18 cellular contexts compared by ENCODE assay signal in genomic region chr5:102795546-102795945, GRCh38. TPM values are rescaled to one million over a fixed set of nuclear protein-coding genes. Genes with fewer than 3 reads are reported as not detected.
DNase-seq lines count a peak whose midpoint lies in the region; ATAC-seq and TF ChIP-seq lines count a peak whose summit lies in the region.
"Had no signal": no experiment of that assay in that cellular context is flagged by ENCODE, and none has a peak within 500 bp of the region (broad histone marks: within the 10 kb centered on the region; RNA-seq: fewer than 3 reads in every experiment).

No MANE protein-coding gene starts in this region.

- no peaks in the 10 kb centered on the region for H3K9me3 Mint-ChIP-seq in brain
- no peaks in the 10 kb centered on the region for H3K9me3 Mint-ChIP-seq in T-cell
- no peaks in the 10 kb centered on the region for H3K9me3 Mint-ChIP-seq in MCF 10A (ENCODE audit: unreplicated experiment)
- H3K9me3 Mint-ChIP-seq: activated CD4-positive, alpha-beta T cell treated with anti-CD3 and anti-CD28 coated beads, Interleukin-2, amount 10 ng/mL, durations not matched to agents 24 days and 14 days had no signal

- H3K27me3 ChIP-seq in SK-N-SH (ENCODE audit: insufficient read depth) (no peaks in the 10 kb centered on the region), liver (ENCODE audit: control insufficient read depth in 4 of 4, insufficient read depth in 4 of 4, low read length in 3 of 4) (no peaks in the 10 kb centered on the region), skeletal muscle satellite cell (ENCODE audit: control insufficient read depth, insufficient read depth, low read length) (no peaks in the 10 kb centered on the region), breast epithelium (no peaks in the 10 kb centered on the region)
- H3K27me3 ChIP-seq: cardiac muscle cell, pancreas, spleen had no signal

- H4K20me1 ChIP-seq in SK-N-SH (ENCODE audit: insufficient read depth), result no peaks in the 10 kb centered on the region

- TF ChIP-seq RAD21 in SK-N-SH (IDR thresholded peaks at IDR 0.05; ENCODE audit: low read length) (no peak), liver (IDR thresholded peaks at IDR 0.05) (no peak)

- POLR2A ChIA-PET in SK-N-SH (lab: Yijun Ruan, JAX) (no interaction called here), T-cell (lab: Charles Lee) (no interaction called here), MCF 10A (lab: Yijun Ruan, JAX) (no interaction called here)

- 86% methylated on average over 4 of the region's 4 CpGs for WGBS in SK-N-SH (ENCODE audit: low lambda C conversion rate)
- 67% methylated on average over 4 of the region's 4 CpGs for WGBS in liver

- peak overlapping the region; percentile 59; the same call in 1 of the 2 replicates for H2AFZ ChIP-seq in SK-N-SH (ENCODE audit: low read depth)

- intact Hi-C loops in MCF 10A (cut with micrococcal nuclease), result no loop called here
- intact Hi-C loops in breast epithelium (cut with DNase I; ENCODE audit: low total_unique reads), result no loop called here

- H3K4me3 Mint-ChIP-seq in brain (peak overlapping the region in 1 of 5 experiments; percentile 67), T-cell (no peak overlapping the region), MCF 10A (ENCODE audit: unreplicated experiment) (no peak overlapping the region)
- H3K4me3 Mint-ChIP-seq: activated CD4-positive, alpha-beta T cell treated with anti-CD3 and anti-CD28 coated beads, Interleukin-2, amount 10 ng/mL, durations not matched to agents 24 days and 14 days had no signal

- TF ChIP-seq EP300 in SK-N-SH (IDR thresholded peaks at IDR 0.05; ENCODE audit: borderline replicate concordance in 1 of 2, low read depth in 1 of 2, low read length in 1 of 2), result no peak

- H3K9ac ChIP-seq in SK-N-SH (no peak overlapping the region), liver (ENCODE audit: low read depth in 1 of 2, low read length in 2 of 2) (no peak overlapping the region), skeletal muscle satellite cell (ENCODE audit: low read depth, low read length) (no peak overlapping the region)

- no peaks in the 10 kb centered on the region for H3K9me2 ChIP-seq in SK-N-SH

- H3K4me1 Mint-ChIP-seq in brain, result peaks cover 82% of the 10 kb centered on the region
- H3K4me1 Mint-ChIP-seq in T-cell, result peaks cover 10 to 41% (median 41%) of the 10 kb centered on the region in 3 donors
- H3K4me1 Mint-ChIP-seq in MCF 10A (ENCODE audit: insufficient read depth, unreplicated experiment), result peaks cover 11% of the 10 kb centered on the region

- peaks cover 44% of the 10 kb centered on the region for H3K79me2 ChIP-seq in SK-N-SH (ENCODE audit: insufficient read depth)

- no peak for DNase-seq in SK-N-SH
- DNase-seq in T-cell, result no peak
- no peak for DNase-seq in MCF 10A (ENCODE audit: unreplicated experiment)
- DNase-seq in breast epithelium (ENCODE audit: low spot score in 2 of 2), result no peak
- DNase-seq: activated CD4-positive, alpha-beta T cell treated with anti-CD3 and anti-CD28 coated beads, Interleukin-2, amount 10 ng/mL, durations not matched to agents 24 days and 14 days; activated effector memory CD4-positive, alpha-beta T cell treated with Interleukin-2 at 50 U/mL for 16 hours; lower lobe of right lung; pancreas; RPMI8226; spleen; substantia nigra had no signal

- H3K4me2 ChIP-seq in SK-N-SH (no peak overlapping the region), skeletal muscle satellite cell (ENCODE audit: low read length) (peak overlapping the region; percentile 24)

- TF ChIP-seq CTCF in SK-N-SH (IDR thresholded peaks at IDR 0.05), result no peak
- TF ChIP-seq CTCF in brain (conservative IDR thresholded peaks at IDR 0.05), result no peak
- no peak for TF ChIP-seq CTCF in liver (IDR thresholded peaks at IDR 0.05; ENCODE audit: low read depth, low read length, missing input control)
- TF ChIP-seq CTCF in MCF 10A (IDR thresholded peaks at IDR 0.05; ENCODE audit: unreplicated experiment), result no peak
- no peak for TF ChIP-seq CTCF in breast epithelium (IDR thresholded peaks at IDR 0.05)

- no TSS peak for BruUV-seq in MCF 10A (replicated peaks; lab: Mats Ljungman, UMichigan)

- H3K9me3 ChIP-seq in SK-N-SH, result no peaks in the 10 kb centered on the region
- no peaks in the 10 kb centered on the region for H3K9me3 ChIP-seq in liver (ENCODE audit: control insufficient read depth in 4 of 4, low read length in 3 of 4)
- no peaks in the 10 kb centered on the region for H3K9me3 ChIP-seq in skeletal muscle satellite cell (replicated peaks; ENCODE audit: low read length)
- no peaks in the 10 kb centered on the region for H3K9me3 ChIP-seq in breast epithelium
- H3K9me3 ChIP-seq: HAP-1, lower lobe of right lung, pancreas, spleen had no signal

- peak overlapping the region in 3 of 5 experiments; percentile 12 to 85 (median 65) for H3K27ac Mint-ChIP-seq in brain
- H3K27ac Mint-ChIP-seq in T-cell, result no peak overlapping the region
- no peak overlapping the region for H3K27ac Mint-ChIP-seq in MCF 10A (ENCODE audit: low read depth, unreplicated experiment)
- H3K27ac Mint-ChIP-seq: activated CD4-positive, alpha-beta T cell treated with anti-CD3 and anti-CD28 coated beads, Interleukin-2, amount 10 ng/mL, durations not matched to agents 24 days and 14 days had no signal

- H3K36me3 ChIP-seq in SK-N-SH (replicated peaks in 1 of 2; ENCODE audit: control insufficient read depth in 1 of 2, insufficient read depth in 2 of 2, low read length in 1 of 2) (no peaks in the 10 kb centered on the region), liver (ENCODE audit: control insufficient read depth in 4 of 4, insufficient read depth in 3 of 4, low read depth in 1 of 4, low read length in 3 of 4) (no peaks in the 10 kb centered on the region), skeletal muscle satellite cell (ENCODE audit: insufficient read depth, low read length) (no peaks in the 10 kb centered on the region), breast epithelium (no peaks in the 10 kb centered on the region)
- H3K36me3 ChIP-seq: cardiac muscle cell, HAP-1, lower lobe of right lung, pancreas, spleen had no signal

- H3K4me1 ChIP-seq in SK-N-SH (ENCODE audit: control insufficient read depth in 1 of 2, insufficient read depth in 2 of 2, low read depth in 1 of 2, low read length in 1 of 2) (peaks cover 18 to 23% of the 10 kb centered on the region in 2 experiments; a peak in 3 of 4 replicates), liver (ENCODE audit: control insufficient read depth in 4 of 4, insufficient read depth in 4 of 4, low read length in 3 of 4) (peaks cover 3 to 30% (median 21%) of the 10 kb centered on the region in 4 donors), skeletal muscle satellite cell (ENCODE audit: control insufficient read depth, insufficient read depth, low read length) (peaks cover 9% of the 10 kb centered on the region), breast epithelium (no peaks in the 10 kb centered on the region)

- H3K36me3 Mint-ChIP-seq in brain (no peaks in the 10 kb centered on the region), T-cell (no peaks in the 10 kb centered on the region), MCF 10A (ENCODE audit: insufficient read depth, unreplicated experiment) (no peaks in the 10 kb centered on the region)

- ATAC-seq in SK-N-SH treated with all-trans-retinoic acid at 6 μM for 48 hours (no peak), T-cell (replicated peaks in 1 of 4) (no peak)
- ATAC-seq: lower lobe of right lung had no signal

- no peaks in the 10 kb centered on the region for H3K27me3 Mint-ChIP-seq in brain
- H3K27me3 Mint-ChIP-seq in T-cell, result no peaks in the 10 kb centered on the region
- no peaks in the 10 kb centered on the region for H3K27me3 Mint-ChIP-seq in MCF 10A (ENCODE audit: insufficient read depth, unreplicated experiment)
- H3K27me3 Mint-ChIP-seq: activated CD4-positive, alpha-beta T cell treated with anti-CD3 and anti-CD28 coated beads, Interleukin-2, amount 10 ng/mL, durations not matched to agents 24 days and 14 days had no signal

- TF ChIP-seq POLR2A in breast epithelium (IDR thresholded peaks at IDR 0.05), result no peak

- peaks cover 7% of the 10 kb centered on the region for H3F3A ChIP-seq in SK-N-SH (replicated peaks; ENCODE audit: insufficient read depth)

- H3K27ac ChIP-seq in SK-N-SH (ENCODE audit: low read depth in 2 of 2, low read length in 1 of 2), result peak overlapping the region in 1 of 2 experiments; percentile 73; a peak in 2 of 4 replicates
- peak overlapping the region; percentile 22 to 52 for H3K27ac ChIP-seq in liver (ENCODE audit: low read depth in 1 of 2, low read length in 2 of 2)
- H3K27ac ChIP-seq in breast epithelium, result no peak overlapping the region
- H3K27ac ChIP-seq: cardiac muscle cell, epithelial cell of prostate, lower lobe of right lung, pancreas had no signal

- CTCF ChIA-PET in SK-N-SH (lab: Yijun Ruan, JAX) (interaction anchor here (0.6 to 0.7 kb wide), 2 partner anchors 236 kb away, joined by 3 read pairs; no protein-coding TSS in a partner anchor), T-cell (lab: Charles Lee) (no interaction called here), MCF 10A (lab: Yijun Ruan, JAX) (interaction anchor here (1.0 kb wide), 1 partner anchor 15 kb away, joined by 4 read pairs; no protein-coding TSS in a partner anchor)

- H3K4me3 ChIP-seq in SK-N-SH (ENCODE audit: low read depth in 2 of 2, low read length in 1 of 2) (no peak overlapping the region), liver (ENCODE audit: low read depth in 1 of 3, low read length in 3 of 3) (no peak overlapping the region), skeletal muscle satellite cell (ENCODE audit: low read length) (no peak overlapping the region), breast epithelium (no peak overlapping the region)
- H3K4me3 ChIP-seq: cardiac muscle cell, HAP-1, lower lobe of right lung, pancreas, spleen had no signal

TF ChIP-seq in SK-N-SH, 30 proteins besides CTCF, POLR2A, EP300 and RAD21 (continues in another document):
- TF ChIP-seq NRF1 (IDR thresholded peaks at IDR 0.05; ENCODE audit: low read depth, low read length) (no peak), FOSL2 (IDR thresholded peaks at IDR 0.05; ENCODE audit: borderline replicate concordance, low read depth) (no peak)

TF ChIP-seq in SK-N-SH treated with all-trans-retinoic acid at 6 μM for 48 hours, 23 proteins besides CTCF, POLR2A, EP300 and RAD21 (continues in another document):
- TF ChIP-seq RARB (CRISPR knock-in tag; IDR thresholded peaks at IDR 0.05), result no peak

TF ChIP-seq in liver, 16 proteins besides CTCF, POLR2A, EP300 and RAD21 (continues in another document):
- TF ChIP-seq ATF3 (IDR thresholded peaks at IDR 0.05), result no peak

RNA-seq across cellular contexts. Expression of gene PAM, which starts 40.4 kb away (rescaled TPM):
- polyA plus RNA-seq in SK-N-SH (2012; rRNA removed) (507 and 662 TPM in 2 replicates), brain (ENCODE audit: insufficient read depth, low read depth, low replicate concordance) (180 TPM), liver (10 to 100 TPM in 1 of 2 donors, 1 to 10 TPM in 1; 8.2 to 12.2 TPM)
- polyA plus RNA-seq in SK-N-SH (2012; cell fraction: cytosol; rRNA removed), result 705 and 812 TPM in 2 replicates
- polyA plus RNA-seq in SK-N-SH (2012; cell fraction: nucleus; rRNA removed), result 426 and 472 TPM in 2 replicates
- total RNA-seq in liver (10 to 100 TPM; 15.2 to 27.5 TPM), T-cell (10 to 100 TPM; 17.5 to 29.2 (median 23.3) TPM), MCF 10A (2022) (60.3 and 64.3 TPM in 2 replicates), breast epithelium (100 to 1,000 TPM; 159 to 227 (median 193) TPM)
- total RNA-seq in skeletal muscle satellite cell (2012; rRNA removed), result 130 and 148 TPM in 2 replicates

Comparison
In these comparisons a context has a peak if more than half of its experiments do, and no peak if none do; other contexts are left out.
1. H3K27ac ChIP-seq: peak in liver (2 of 2); none in breast epithelium (0 of 2).
2. H3K27ac Mint-ChIP-seq: peak in brain (3 of 5); none in T-cell (0 of 2) and MCF 10A (single experiment).
3. CTCF ChIA-PET loops: an anchor here in SK-N-SH (0.6 to 0.7 kb wide) and MCF 10A (1.0 kb wide); none called in T-cell.